In the genomic region with DNA sequence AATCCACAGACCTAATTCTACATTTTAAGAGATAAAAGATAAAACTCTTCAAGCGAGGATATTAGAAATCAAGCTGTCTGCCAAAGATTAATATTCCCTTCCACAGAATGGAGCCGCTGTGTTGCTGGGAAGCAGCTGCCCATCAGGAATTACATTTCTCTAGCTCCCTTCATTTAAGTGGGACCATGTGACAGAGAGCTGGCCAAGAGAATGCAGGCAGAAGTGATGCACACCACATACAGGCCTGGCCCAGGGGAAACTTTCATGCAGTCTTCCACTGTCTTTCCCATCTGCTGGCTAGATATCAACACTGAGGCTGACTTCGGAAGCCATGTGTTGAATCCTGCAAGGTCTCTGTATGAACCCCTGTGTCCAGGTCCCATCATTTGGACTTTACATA, we compare ENCODE assay signal across 6 cellular contexts.
"Had no signal": no experiment of that assay in that cellular context is flagged by ENCODE, and none has a peak within 500 bp of the region (broad histone marks: within the 10 kb centered on the region; RNA-seq: fewer than 3 reads in every experiment).

No MANE protein-coding gene starts in this region.

- DNase-seq: IMR-90, KBM-7, KG1 had no signal

- H3K4me3 ChIP-seq: K562 had no signal

- H3K27ac ChIP-seq: HL-60 had no signal

- ATAC-seq: HepG2, K562 had no signal
